ENCODE assay signal across 11 cellular contexts in the genomic region with DNA sequence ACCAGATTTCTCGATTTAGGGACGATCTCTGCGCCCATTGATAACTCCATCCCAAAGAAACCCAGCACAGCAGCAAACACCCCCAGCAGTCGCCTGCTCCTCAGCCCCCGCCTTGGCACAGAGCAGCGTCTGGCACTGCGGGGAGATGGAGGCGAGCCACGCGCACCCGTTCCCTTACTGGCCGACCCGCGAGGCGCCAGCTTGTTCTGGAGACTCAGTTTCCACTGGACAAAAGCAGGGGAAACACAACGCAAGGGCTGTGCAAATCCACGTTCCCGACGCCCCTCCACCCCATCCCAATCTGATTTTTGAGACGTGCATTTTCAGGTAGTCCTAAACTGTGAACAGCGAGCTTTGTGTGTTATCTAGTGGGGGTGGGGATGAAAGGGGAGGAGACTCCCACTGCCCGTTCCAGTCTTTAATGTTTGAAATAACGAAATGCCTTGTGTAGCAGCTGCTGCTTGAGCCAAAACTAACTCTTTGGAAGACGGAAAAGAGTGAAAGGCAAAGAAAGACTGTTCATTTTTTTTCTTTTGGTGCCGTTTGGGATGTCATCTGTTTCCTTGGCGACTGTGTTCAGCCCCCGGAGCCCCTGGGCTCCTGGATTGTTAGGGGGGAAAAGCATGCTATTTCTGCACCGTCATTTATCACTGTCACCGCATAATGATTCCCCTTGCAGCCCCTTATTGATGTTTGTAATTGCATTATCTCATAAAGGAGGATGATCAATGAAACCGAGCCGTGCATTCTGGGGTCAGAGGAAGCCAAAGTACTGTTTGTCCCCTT.
DNase-seq lines count a peak whose midpoint lies in the region; TF ChIP-seq lines count a peak whose summit lies in the region.
"Had no signal": no experiment of that assay in that cellular context is flagged by ENCODE, and none has a peak within 500 bp of the region (broad histone marks: within the 10 kb centered on the region; RNA-seq: fewer than 3 reads in every experiment).

No MANE protein-coding gene starts in this region.

- no peak overlapping the region for H2BK15ac ChIP-seq in mesenchymal stem cell (ENCODE audit: low read depth, poor library complexity, severe bottlenecking)

- peak overlapping the region; percentile 9 for H2BK120ac ChIP-seq in mesenchymal stem cell (ENCODE audit: low read depth, low read length)

- peak overlapping the region in 1 of 2 experiments; percentile 82 for H3K4me3 ChIP-seq in mesenchymal stem cell (ENCODE audit: insufficient read depth in 1 of 2, low read depth in 1 of 2, low read length in 2 of 2)
- H3K4me3 ChIP-seq in thyroid gland (replicated peaks in 1 of 3) = no peak overlapping the region
- no peak overlapping the region for H3K4me3 ChIP-seq in lower leg skin (ENCODE audit: low read depth, poor library complexity, severe bottlenecking)

- peak; percentile 69 for DNase-seq in cerebellar cortex (ENCODE audit: low spot score)
- no peak for DNase-seq in mesenchymal stem cell
- no peak for DNase-seq in thyroid gland
- DNase-seq in lower leg skin (ENCODE audit: low spot score in 2 of 2) = no peak
- DNase-seq in activated effector memory CD4-positive, alpha-beta T cell treated with Interleukin-2 at 50 U/mL for 16 hours = no peak
- no peak for DNase-seq in NCI-H345 treated with DMSO at 0.1 percent for 48 hours (lab: John Stamatoyannopoulos, UW; ENCODE audit: unreplicated experiment)
- DNase-seq in RKO (ENCODE audit: low spot score) = no peak
- DNase-seq: activated naive CD4-positive, alpha-beta T cell treated with anti-CD3 and anti-CD28 coated beads, Interleukin-2, amount 10 ng/mL, durations not matched to agents 7 days and 5 days; erythroblast; GF-D8 had no signal

- intact Hi-C loops in thyroid gland (cut with DNase I) (loop anchor here (5.0 kb wide), 1 partner anchor 136 kb away; no protein-coding TSS in a partner anchor), lower leg skin (cut with DNase I; ENCODE audit: low total_unique reads) (loop anchor here (5.0 kb wide), 1 partner anchor 141 kb away; the partner anchor contains the start of gene MEIS1)

- H2AFZ ChIP-seq in mesenchymal stem cell (ENCODE audit: low read depth, low read length) = no peak overlapping the region

- 4% methylated on average over 22 of the region's 31 CpGs for WGBS in mesenchymal stem cell
- WGBS in thyroid gland, 2 donors = 6 to 8% methylated on average over 24 to 25 of the region's 31 CpGs
- 22 to 51% methylated on average over 31 of the region's 31 CpGs for WGBS in lower leg skin, 2 donors

- H4K8ac ChIP-seq in mesenchymal stem cell (ENCODE audit: low read length) = peak overlapping the region; percentile 41

- no peak for TF ChIP-seq CTCF in thyroid gland (IDR thresholded peaks at IDR 0.05)
- no peak for TF ChIP-seq CTCF in lower leg skin (IDR thresholded peaks at IDR 0.05)

- H3K23ac ChIP-seq in mesenchymal stem cell (ENCODE audit: low read length in 2 of 2) = peak overlapping the region in 1 of 2 experiments; percentile 84

- H3K9me3 ChIP-seq in mesenchymal stem cell (ENCODE audit: control insufficient read depth, low read length) (no peaks in the 10 kb centered on the region), thyroid gland (no peaks in the 10 kb centered on the region)

- no peak for TF ChIP-seq POLR2A in thyroid gland (IDR thresholded peaks at IDR 0.05)
- TF ChIP-seq POLR2A in lower leg skin (IDR thresholded peaks at IDR 0.05) = no peak

- peaks cover 45% of the 10 kb centered on the region for H3K27me3 Mint-ChIP-seq in IgD-negative memory B cell

- H3K27me3 ChIP-seq in mesenchymal stem cell (ENCODE audit: control insufficient read depth in 1 of 2, insufficient read depth in 1 of 2, low read length in 2 of 2) (peaks cover 35 to 62% of the 10 kb centered on the region in 2 experiments), thyroid gland (peaks cover 63% of the 10 kb centered on the region)

- peak overlapping the region in 1 of 2 experiments; percentile 12 for H3K14ac ChIP-seq in mesenchymal stem cell (ENCODE audit: low read length in 2 of 2)

- H3K4me1 ChIP-seq in mesenchymal stem cell (ENCODE audit: control insufficient read depth, insufficient read depth, low read depth, low read length) (peaks cover 33% of the 10 kb centered on the region), thyroid gland (peaks cover 10 to 30% of the 10 kb centered on the region in 2 donors)

- peak overlapping the region in 2 of 3 donors; percentile 56 to 88 for H3K27ac Mint-ChIP-seq in IgD-negative memory B cell
- H3K27ac Mint-ChIP-seq: activated naive CD4-positive, alpha-beta T cell treated with anti-CD3 and anti-CD28 coated beads, Interleukin-2, amount 10 ng/mL, durations not matched to agents 7 days and 5 days had no signal

- H4K91ac ChIP-seq in mesenchymal stem cell (ENCODE audit: low read length) = peak overlapping the region; percentile 23

- H3K18ac ChIP-seq in mesenchymal stem cell (ENCODE audit: low read depth in 1 of 2, low read length in 2 of 2) = peak overlapping the region; percentile 34 to 80

- no peak overlapping the region for H3K4ac ChIP-seq in mesenchymal stem cell (ENCODE audit: low read depth in 1 of 2, low read length in 2 of 2)

- H3K9me3 Mint-ChIP-seq in IgD-negative memory B cell = peaks cover 0 to 6% (median 0%) of the 10 kb centered on the region in 3 donors
- H3K9me3 Mint-ChIP-seq: activated naive CD4-positive, alpha-beta T cell treated with anti-CD3 and anti-CD28 coated beads, Interleukin-2, amount 10 ng/mL, durations not matched to agents 7 days and 5 days had no signal

- peak overlapping the region; percentile 84 for H3K9ac ChIP-seq in mesenchymal stem cell (ENCODE audit: low read length)

- H3K36me3 Mint-ChIP-seq in IgD-negative memory B cell = peaks cover 4% of the 10 kb centered on the region

- H2BK12ac ChIP-seq in mesenchymal stem cell (ENCODE audit: low read length in 2 of 2) = peak overlapping the region; percentile 29 to 55

- H3K36me3 ChIP-seq in mesenchymal stem cell (ENCODE audit: control insufficient read depth in 1 of 2, insufficient read depth in 2 of 2, low read depth in 1 of 2, low read length in 2 of 2) = no peaks in the 10 kb centered on the region
- H3K36me3 ChIP-seq in thyroid gland = no peaks in the 10 kb centered on the region

- no peaks in the 10 kb centered on the region for H3K79me1 ChIP-seq in mesenchymal stem cell (replicated peaks; ENCODE audit: low read length, poor library complexity, severe bottlenecking)

- no peak overlapping the region for H3K4me2 ChIP-seq in mesenchymal stem cell (ENCODE audit: low read length, poor library complexity, severe bottlenecking)

- H2BK5ac ChIP-seq in mesenchymal stem cell (ENCODE audit: low read depth, low read length, poor library complexity, severe bottlenecking) = no peak overlapping the region

- H2AK5ac ChIP-seq in mesenchymal stem cell (ENCODE audit: low read length, severe bottlenecking) = no peak overlapping the region

- peaks cover 0 to 11% (median 9%) of the 10 kb centered on the region in 3 donors for H3K4me1 Mint-ChIP-seq in IgD-negative memory B cell

- peak overlapping the region in 1 of 4 donors; percentile 45 for H3K4me3 Mint-ChIP-seq in IgD-negative memory B cell
- H3K4me3 Mint-ChIP-seq: activated naive CD4-positive, alpha-beta T cell treated with anti-CD3 and anti-CD28 coated beads, Interleukin-2, amount 10 ng/mL, durations not matched to agents 7 days and 5 days had no signal

- H3K27ac ChIP-seq in mesenchymal stem cell (ENCODE audit: low read length, poor library complexity, severe bottlenecking) (no peak overlapping the region), thyroid gland (peak overlapping the region in 2 of 3 donors; percentile 47)
